8 cellular contexts compared by ENCODE assay signal in the genomic region with DNA sequence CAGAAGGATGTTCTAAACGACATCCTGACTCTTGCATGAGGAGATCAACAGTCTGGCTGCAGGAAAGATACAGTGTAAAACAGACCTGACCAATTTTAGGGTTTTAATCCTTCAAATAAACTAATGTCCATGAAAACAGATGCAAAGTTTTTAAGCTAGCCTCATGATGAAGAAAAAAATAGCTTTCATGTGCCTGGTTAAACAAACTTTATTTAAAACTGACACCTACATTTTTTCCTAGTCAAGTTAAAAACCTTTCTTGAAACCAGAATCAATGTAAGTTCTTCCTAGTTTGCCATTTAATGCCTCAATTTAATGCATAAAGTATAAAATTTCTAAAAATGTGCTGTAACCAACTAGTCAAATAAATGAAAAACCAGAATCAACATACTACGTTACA. TPM values are rescaled to one million over a fixed set of nuclear protein-coding genes. Genes with fewer than 3 reads are reported as not detected.
DNase-seq lines count a peak whose midpoint lies in the region; ATAC-seq and TF ChIP-seq lines count a peak whose summit lies in the region.

No MANE protein-coding gene starts in this region.

- no peak overlapping the region for H3K18ac ChIP-seq in mesenchymal stem cell (ENCODE audit: low read depth in 1 of 2, low read length in 2 of 2)

- H3K27ac ChIP-seq in left ventricle myocardium inferior (replicated peaks) (peak overlapping the region; percentile 96), mesenchymal stem cell (ENCODE audit: low read length, poor library complexity, severe bottlenecking) (peak overlapping the region; percentile 40)

- no peak overlapping the region for H3K14ac ChIP-seq in mesenchymal stem cell (ENCODE audit: low read length in 2 of 2)

- peak overlapping the region; percentile 90 for H3K9ac ChIP-seq in mesenchymal stem cell (ENCODE audit: low read length)

- H3K36me3 ChIP-seq in left ventricle myocardium inferior (peaks cover 17% of the 10 kb centered on the region), mesenchymal stem cell (ENCODE audit: control insufficient read depth in 1 of 2, insufficient read depth in 2 of 2, low read depth in 1 of 2, low read length in 2 of 2) (peaks cover 6 to 45% of the 10 kb centered on the region in 2 experiments)

- TF ChIP-seq CTCF in left ventricle myocardium inferior (IDR thresholded peaks at IDR 0.05; ENCODE audit: borderline replicate concordance), result no peak
- no peak for TF ChIP-seq CTCF in astrocyte of the spinal cord (IDR thresholded peaks at IDR 0.05; ENCODE audit: low read depth, low read length)

- H3K4me2 ChIP-seq in mesenchymal stem cell (ENCODE audit: low read length, poor library complexity, severe bottlenecking), result peak overlapping the region; percentile 12

- H2AK5ac ChIP-seq in mesenchymal stem cell (ENCODE audit: low read length, severe bottlenecking), result no peak overlapping the region

- no peak overlapping the region for H4K8ac ChIP-seq in mesenchymal stem cell (ENCODE audit: low read length)

- H3K23ac ChIP-seq in mesenchymal stem cell (ENCODE audit: low read length in 2 of 2), result no peak overlapping the region

- H3K4ac ChIP-seq in mesenchymal stem cell (ENCODE audit: low read depth in 1 of 2, low read length in 2 of 2), result no peak overlapping the region

- no peak overlapping the region for H4K91ac ChIP-seq in mesenchymal stem cell (ENCODE audit: low read length)

- H3K4me3 ChIP-seq in left ventricle myocardium inferior (peak overlapping the region; percentile 91), astrocyte of the spinal cord (ENCODE audit: low read depth, low read length) (peak overlapping the region; percentile 87), mesenchymal stem cell (ENCODE audit: insufficient read depth in 1 of 2, low read depth in 1 of 2, low read length in 2 of 2) (peak overlapping the region in 1 of 2 experiments; percentile 97)

- in situ Hi-C loops in astrocyte of the spinal cord (cut with HindIII; ENCODE audit: low sequenced_read_pairs), result no loop called here

- no peak overlapping the region for H2AFZ ChIP-seq in mesenchymal stem cell (ENCODE audit: low read depth, low read length)

- H3K79me1 ChIP-seq in mesenchymal stem cell (replicated peaks; ENCODE audit: low read length, poor library complexity, severe bottlenecking), result peaks cover 1% of the 10 kb centered on the region

- H3K4me1 ChIP-seq in left ventricle myocardium inferior (peaks cover 90% of the 10 kb centered on the region), mesenchymal stem cell (ENCODE audit: control insufficient read depth, insufficient read depth, low read depth, low read length) (no peaks in the 10 kb centered on the region)

- no peaks in the 10 kb centered on the region for H3K9me3 ChIP-seq in left ventricle myocardium inferior (replicated peaks)
- H3K9me3 ChIP-seq in mesenchymal stem cell (ENCODE audit: control insufficient read depth, low read length), result no peaks in the 10 kb centered on the region

- H3K27me3 ChIP-seq in left ventricle myocardium inferior (ENCODE audit: low read depth), result no peaks in the 10 kb centered on the region
- H3K27me3 ChIP-seq in mesenchymal stem cell (ENCODE audit: control insufficient read depth in 1 of 2, insufficient read depth in 1 of 2, low read length in 2 of 2), result no peaks in the 10 kb centered on the region

- no peak overlapping the region for H2BK120ac ChIP-seq in mesenchymal stem cell (ENCODE audit: low read depth, low read length)

- WGBS in mesenchymal stem cell, result no CpG with 5 or more reads among the region's 2 CpGs

- ATAC-seq in left cardiac atrium (no peak), HG03095 (IDR thresholded peaks at IDR 0.05; ENCODE audit: unreplicated experiment) (no peak), GM18907 (IDR thresholded peaks at IDR 0.05; ENCODE audit: unreplicated experiment) (no peak)

- intact Hi-C loops in left ventricle myocardium inferior (cut with micrococcal nuclease) (no loop called here), left cardiac atrium (cut with DNase I) (no loop called here)

- H2BK12ac ChIP-seq in mesenchymal stem cell (ENCODE audit: low read length in 2 of 2), result no peak overlapping the region

- no peak overlapping the region for H2BK15ac ChIP-seq in mesenchymal stem cell (ENCODE audit: low read depth, poor library complexity, severe bottlenecking)

- no peak overlapping the region for H2BK5ac ChIP-seq in mesenchymal stem cell (ENCODE audit: low read depth, low read length, poor library complexity, severe bottlenecking)

- no peak for DNase-seq in left ventricle myocardium inferior
- no peak for DNase-seq in left cardiac atrium
- DNase-seq in astrocyte of the spinal cord (ENCODE audit: low read depth, low spot score), result no peak
- no peak for DNase-seq in mesenchymal stem cell
- DNase-seq in NCI-H1930 (lab: John Stamatoyannopoulos, UW), result no peak
- DNase-seq in NCI-H2029 (lab: John Stamatoyannopoulos, UW), result no peak

RNA-seq across cellular contexts. Expression of gene WDR26, which starts 2.9 kb away (rescaled TPM):
- total RNA-seq in left ventricle myocardium inferior, result 60.7 TPM
- total RNA-seq in left cardiac atrium, result 10 to 100 TPM; 54.3 to 67.4 TPM
- polyA plus RNA-seq in mesenchymal stem cell (2013, experiment 1 of 2), result 71.2 TPM
- polyA plus RNA-seq in mesenchymal stem cell (2013, experiment 2 of 2), result 67.9 TPM
